ENCODE assay signal across 27 cellular contexts in the genomic region with DNA sequence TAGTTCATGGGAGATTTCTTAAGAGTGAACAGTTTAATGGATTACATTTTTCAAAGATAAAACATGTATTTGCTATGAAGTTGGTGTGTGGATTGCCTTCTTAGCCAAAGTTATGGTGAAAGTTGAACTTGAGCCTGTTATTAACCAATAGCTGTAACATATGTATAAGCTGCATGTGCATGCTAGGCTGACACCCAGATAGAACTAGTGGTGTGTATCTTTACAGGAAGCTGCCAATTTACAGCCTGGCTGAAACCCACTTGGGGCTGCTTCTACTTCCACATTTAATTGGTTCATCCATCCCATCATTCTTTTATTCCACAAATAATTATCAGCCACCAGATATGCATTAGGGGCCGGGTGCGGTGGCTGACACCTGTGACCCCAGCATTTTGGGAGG. TPM values are rescaled to one million over a fixed set of nuclear protein-coding genes. Genes with fewer than 3 reads are reported as not detected.
A peak's percentile ranks its signal among the peaks of the same experiment; 100 is the strongest.
DNase-seq lines count a peak whose midpoint lies in the region; ATAC-seq, FAIRE-seq and TF ChIP-seq lines count a peak whose summit lies in the region.
"Had no signal": no experiment of that assay in that cellular context is flagged by ENCODE, and none has a peak within 500 bp of the region (broad histone marks: within the 10 kb centered on the region; RNA-seq: fewer than 3 reads in every experiment).

No MANE protein-coding gene starts in this region.

- H3K36me3 ChIP-seq in BLaER1: no peaks in the 10 kb centered on the region
- H3K36me3 ChIP-seq: HAP-1, Peyer's patch had no signal

- no peak overlapping the region for H3K4me3 ChIP-seq in BLaER1
- H3K4me3 ChIP-seq: HAP-1, Peyer's patch had no signal

- H4K20me1 ChIP-seq in BLaER1: no peaks in the 10 kb centered on the region

- no peak overlapping the region for H3K9ac ChIP-seq in BLaER1
- H3K9ac ChIP-seq: SK-N-SH had no signal

- H3K4me1 Mint-ChIP-seq in naive B cell: peaks cover 61 to 72% (median 64%) of the 10 kb centered on the region in 3 donors
- peaks cover 12% of the 10 kb centered on the region; the same call in 1 of the 2 replicates for H3K4me1 Mint-ChIP-seq in HFFc6 (ENCODE audit: low read depth)
- H3K4me1 Mint-ChIP-seq: CD4-positive, CD25-positive, alpha-beta regulatory T cell had no signal

- H3K9me3 ChIP-seq in BLaER1: no peaks in the 10 kb centered on the region
- H3K9me3 ChIP-seq: HAP-1, Peyer's patch, SK-N-SH had no signal

- peak; percentile 59 for FAIRE-seq in GM12891 (lab: Jason Lieb, UNC)
- no peak for FAIRE-seq in RCC 7860 (lab: Jason Lieb, UNC)

- H3K9me3 Mint-ChIP-seq in naive B cell (no peaks in the 10 kb centered on the region), HFFc6 (no peaks in the 10 kb centered on the region; the same call in 1 of the 2 replicates)
- H3K9me3 Mint-ChIP-seq: CD4-positive, CD25-positive, alpha-beta regulatory T cell had no signal

- H3K4me3 Mint-ChIP-seq in naive B cell: peak overlapping the region in 6 of 8 donors; percentile 26 to 79 (median 40)
- H3K4me3 Mint-ChIP-seq in HFFc6: no peak overlapping the region
- H3K4me3 Mint-ChIP-seq: CD4-positive, CD25-positive, alpha-beta regulatory T cell had no signal

- 0 out of 2 replicates have a peak overlapping the region, but pooled peaks have one; percentile 33 for H3K27ac ChIP-seq in BLaER1
- H3K27ac ChIP-seq: Peyer's patch had no signal

- H3K27ac Mint-ChIP-seq in naive B cell (peak overlapping the region in 4 of 6 donors; percentile 56 to 96 (median 84)), HFFc6 (no peak overlapping the region)

- H3K27me3 ChIP-seq in BLaER1: no peaks in the 10 kb centered on the region
- H3K27me3 ChIP-seq: Peyer's patch had no signal

- no peaks in the 10 kb centered on the region for H3K27me3 Mint-ChIP-seq in naive B cell
- peaks cover 43% of the 10 kb centered on the region for H3K27me3 Mint-ChIP-seq in HFFc6 (ENCODE audit: insufficient read depth)

- H3K4me1 ChIP-seq in BLaER1: peaks cover 73% of the 10 kb centered on the region
- H3K4me1 ChIP-seq: HAP-1 had no signal

- H3K36me3 Mint-ChIP-seq in naive B cell: no peaks in the 10 kb centered on the region
- no peaks in the 10 kb centered on the region for H3K36me3 Mint-ChIP-seq in HFFc6 (ENCODE audit: low read depth)
- H3K36me3 Mint-ChIP-seq: CD4-positive, CD25-positive, alpha-beta regulatory T cell had no signal

- peak overlapping the region; percentile 59 for H3K4me2 ChIP-seq in BLaER1
- H3K4me2 ChIP-seq: SK-N-SH had no signal

- TF ChIP-seq POLR2A in GM12891 (IDR thresholded peaks at IDR 0.05; ENCODE audit: low read depth, low read length): no peak

- ATAC-seq in naive B cell (ENCODE audit: low read depth in 2 of 2): peak; percentile 58 to 67
- no peak for ATAC-seq in HG03457 (IDR thresholded peaks at IDR 0.05; ENCODE audit: unreplicated experiment)

- TF ChIP-seq CTCF in HFFc6 (IDR thresholded peaks at IDR 0.05): no peak

- DNase-seq in GM12891 (ENCODE audit: insufficient read length, low spot score) (no peak), ecto neural progenitor cell (ENCODE audit: low spot score) (peak; percentile 8), naive B cell (peak; percentile 33), HFFc6 (no peak), RCC 7860 (ENCODE audit: low spot score) (no peak)
- DNase-seq: CD4-positive, CD25-positive, alpha-beta regulatory T cell; DMS53; GOT3; KBM-7; NCI-H1105 treated with DMSO at 0.1 percent for 48 hours; NCI-H146; NCI-H1930; NCI-H2107; NCI-H524 treated with DMSO at 0.1 percent for 48 hours; NCI-H774; OCI-M1; SK-N-SH; SW 1271 had no signal

TF ChIP-seq in GM12891, 5 proteins besides CTCF, POLR2A, EP300 and RAD21:
- no peak for TF ChIP-seq PAX5 (IDR thresholded peaks at IDR 0.05; ENCODE audit: insufficient read depth, low read length, severe bottlenecking)
- no peak for TF ChIP-seq POU2F2 (IDR thresholded peaks at IDR 0.05; ENCODE audit: low read depth, low read length)
- no peak for TF ChIP-seq SPI1 (IDR thresholded peaks at IDR 0.05; ENCODE audit: low read depth, low read length)
- no peak for TF ChIP-seq POLR2AphosphoS5 (IDR thresholded peaks at IDR 0.05; ENCODE audit: low read depth, low read length)
- TF ChIP-seq TAF1 (IDR thresholded peaks at IDR 0.05; ENCODE audit: low read depth, low read length): no peak
TF ChIP-seq in GM12891: peak in this region for 0.

RNA-seq across cellular contexts. Expression of a gene that starts 3.3 kb away (rescaled TPM):
- polyA plus RNA-seq in GM12891 (2012; ENCODE audit: low read depth, missing spikeins): 0.28 TPM
- not detected for polyA plus RNA-seq in naive B cell (ENCODE audit: low read depth in 6 of 6)
- not detected for total RNA-seq in HFFc6 (2021; fragmentation: NEBNext Ultra II Directional; extraction: Animal tissue kit (Norgen Biotek cat#: 25700))
- total RNA-seq: A673; CD4-positive, CD25-positive, alpha-beta regulatory T cell; Daoy; G401; LHCN-M2; MCF 10A had no signal
- polyA plus RNA-seq: CD4-positive, CD25-positive, alpha-beta regulatory T cell; SK-N-SH had no signal

RNA-seq across cellular contexts. Expression of a gene that starts 46.1 kb away (rescaled TPM):
- 0.22 TPM for polyA plus RNA-seq in GM12891 (2012; ENCODE audit: low read depth, missing spikeins)
- 1 to 10 TPM; 3.2 to 5.1 (median 4.0) TPM for polyA plus RNA-seq in naive B cell (ENCODE audit: low read depth in 6 of 6)
- total RNA-seq in HFFc6 (2021; fragmentation: NEBNext Ultra II Directional; extraction: Animal tissue kit (Norgen Biotek cat#: 25700)): not detected
- total RNA-seq: A673; CD4-positive, CD25-positive, alpha-beta regulatory T cell; Daoy; G401; LHCN-M2; MCF 10A had no signal
- polyA plus RNA-seq: CD4-positive, CD25-positive, alpha-beta regulatory T cell; SK-N-SH had no signal

Comparison
In these comparisons a context has a peak if more than half of its experiments do, and no peak if none do; other contexts are left out.
1. DNase-seq: peak in ecto neural progenitor cell (single experiment) and naive B cell (single experiment); none in GM12891 (single experiment), HFFc6 (single experiment) and RCC 7860 (single experiment).